ENCODE assay signal across 15 cellular contexts in genomic region chr10:2631557-2631956, GRCh38.
DNase-seq lines count a peak whose midpoint lies in the region; TF ChIP-seq lines count a peak whose summit lies in the region.
"Had no signal": no experiment of that assay in that cellular context is flagged by ENCODE, and none has a peak within 500 bp of the region (broad histone marks: within the 10 kb centered on the region; RNA-seq: fewer than 3 reads in every experiment).

No MANE protein-coding gene starts in this region.

- no peaks in the 10 kb centered on the region for H3F3A ChIP-seq in neural progenitor cell (ENCODE audit: low read depth)

- no peak overlapping the region for H3K4me3 Mint-ChIP-seq in neural progenitor cell
- H3K4me3 Mint-ChIP-seq: B cell; CD4-positive, alpha-beta memory T cell had no signal

- peak overlapping the region; percentile 4 for H2AFZ ChIP-seq in neural progenitor cell (replicated peaks)

- H3K4me1 ChIP-seq in neural progenitor cell: no peaks in the 10 kb centered on the region

- no peaks in the 10 kb centered on the region for H3K9me3 ChIP-seq in neural progenitor cell (ENCODE audit: low read depth)

- no peaks in the 10 kb centered on the region for H3K36me3 Mint-ChIP-seq in neural progenitor cell
- H3K36me3 Mint-ChIP-seq: CD4-positive, alpha-beta memory T cell had no signal

- TF ChIP-seq CTCF in neural progenitor cell (IDR thresholded peaks at IDR 0.05): no peak

- H3K4me2 ChIP-seq in neural progenitor cell: no peak overlapping the region

- DNase-seq in NCI-H1436 (lab: John Stamatoyannopoulos, UW) (peak; percentile 78), NCI-H2081 treated with DMSO at 0.1 percent for 48 hours (lab: John Stamatoyannopoulos, UW) (peak; percentile 42), NCI-H748 treated with DMSO at 0.1 percent for 48 hours (lab: John Stamatoyannopoulos, UW) (peak; percentile 12), neural progenitor cell (ENCODE audit: low spot score) (no peak), NCI-H226 (no peak), GF-D8 (lab: John Stamatoyannopoulos, UW) (no peak), COLO829 (ENCODE audit: low spot score) (no peak)
- DNase-seq: C1 segment of cervical spinal cord; CD4-positive, alpha-beta memory T cell; COR-L47; DMS153; DMS79 treated with DMSO at 0.1 percent for 48 hours; EL had no signal

- no peaks in the 10 kb centered on the region for H3K79me2 ChIP-seq in neural progenitor cell (ENCODE audit: low read depth)

- no peaks in the 10 kb centered on the region for H3K27me3 ChIP-seq in neural progenitor cell

- H3K27ac Mint-ChIP-seq in neural progenitor cell: no peak overlapping the region
- H3K27ac Mint-ChIP-seq: B cell; CD4-positive, alpha-beta memory T cell had no signal

- H3K4me1 Mint-ChIP-seq in neural progenitor cell: no peaks in the 10 kb centered on the region
- H3K4me1 Mint-ChIP-seq: B cell; CD4-positive, alpha-beta memory T cell had no signal

- H3K36me3 ChIP-seq in neural progenitor cell: no peaks in the 10 kb centered on the region

- no peaks in the 10 kb centered on the region for H4K20me1 ChIP-seq in neural progenitor cell (ENCODE audit: low read depth)

- H3K4me3 ChIP-seq in neural progenitor cell: no peak overlapping the region
- H3K4me3 ChIP-seq: K562 had no signal

- H3K9me3 Mint-ChIP-seq in neural progenitor cell: no peaks in the 10 kb centered on the region
- H3K9me3 Mint-ChIP-seq: CD4-positive, alpha-beta memory T cell had no signal

- no peak overlapping the region for H3K27ac ChIP-seq in neural progenitor cell

- no peak overlapping the region for H3K9ac ChIP-seq in neural progenitor cell

- H3K27me3 Mint-ChIP-seq in neural progenitor cell (ENCODE audit: insufficient read depth, low read depth): no peaks in the 10 kb centered on the region
- H3K27me3 Mint-ChIP-seq: B cell had no signal

Comparison
In these comparisons a context has a peak if more than half of its experiments do, and no peak if none do; other contexts are left out.
1. DNase-seq: peak in NCI-H1436 (single experiment), NCI-H2081 treated with DMSO at 0.1 percent for 48 hours (single experiment) and NCI-H748 treated with DMSO at 0.1 percent for 48 hours (single experiment); none in neural progenitor cell (single experiment), NCI-H226 (single experiment), GF-D8 (single experiment) and COLO829 (single experiment).